24 cellular contexts compared by ENCODE assay signal in genomic region chr7:23454880-23455526, GRCh38. TPM values are rescaled to one million over a fixed set of nuclear protein-coding genes. Genes with fewer than 3 reads are reported as not detected.
DNase-seq lines count a peak whose midpoint lies in the region; ATAC-seq and TF ChIP-seq lines count a peak whose summit lies in the region.
"Had no signal": no experiment of that assay in that cellular context is flagged by ENCODE, and none has a peak within 500 bp of the region (broad histone marks: within the 10 kb centered on the region; RNA-seq: fewer than 3 reads in every experiment).

No MANE protein-coding gene starts in this region.

- peaks cover 35% of the 10 kb centered on the region for H3K4me1 ChIP-seq in HUES64 (ENCODE audit: insufficient read depth, low read length)
- H3K4me1 ChIP-seq: ascending aorta, gastrocnemius medialis had no signal

- no peaks in the 10 kb centered on the region for H3K9me3 Mint-ChIP-seq in chondrocyte (ENCODE audit: low read depth)
- H3K9me3 Mint-ChIP-seq in osteocyte (ENCODE audit: unreplicated experiment) = no peaks in the 10 kb centered on the region
- H3K9me3 Mint-ChIP-seq: activated naive CD4-positive, alpha-beta T cell treated with anti-CD3 and anti-CD28 coated beads, Interleukin-2, amount 50 U/mL, for 72 hours; activated T-helper 2 cell treated with anti-CD3 and anti-CD28 coated beads, Interferon-gamma antibody, Interleukin-2, Interleukin-4, amounts not matched to agents 10 μg/mL and 5 μg/mL and 100 μg/mL, durations not matched to agents 14 hours and 24 hours and 36 hours had no signal

- DNase-seq in D341Med (ENCODE audit: low spot score) = peak; percentile 64
- DNase-seq in chondrocyte (ENCODE audit: low spot score) = no peak
- DNase-seq in osteocyte (ENCODE audit: extremely low spot score, unreplicated experiment) = no peak
- DNase-seq: activated CD8-positive, alpha-beta T cell treated with anti-CD3 and anti-CD28 coated beads, Interleukin-2, amount 10 ng/mL, durations not matched to agents 7 days and 5 days; DMS79 treated with DMSO at 0.1 percent for 48 hours; gastrocnemius medialis; GF-D8; hippocampal formation; left cardiac atrium; NCI-H1092; NCI-H2029; NCI-H2227 treated with DMSO at 0.1 percent for 48 hours; NCI-H748 treated with DMSO at 0.1 percent for 48 hours; stimulated activated naive CD4-positive, alpha-beta T cell treated with Interleukin-2 at 50 U/mL for 16 hours; T-helper 2 cell had no signal

- H3K36me3 ChIP-seq in HUES64 (ENCODE audit: insufficient read depth, low read length) = peaks cover 27% of the 10 kb centered on the region
- H3K36me3 ChIP-seq: ascending aorta, gastrocnemius medialis, thoracic aorta had no signal

- WGBS in HUES64 = 83% methylated on average over 5 of the region's 5 CpGs

- no peak for ATAC-seq in HG02852 (IDR thresholded peaks at IDR 0.05; ENCODE audit: unreplicated experiment)
- no peak for ATAC-seq in GM19328 (IDR thresholded peaks at IDR 0.05; ENCODE audit: unreplicated experiment)
- ATAC-seq in HG03565 (IDR thresholded peaks at IDR 0.05; ENCODE audit: unreplicated experiment) = no peak
- ATAC-seq: activated CD8-positive, alpha-beta T cell treated with anti-CD3 and anti-CD28 coated beads, Interleukin-2, amount 10 ng/mL, durations not matched to agents 7 days and 5 days; activated naive CD4-positive, alpha-beta T cell treated with anti-CD3 and anti-CD28 coated beads, Interleukin-2, amount 50 U/mL, for 72 hours; gastrocnemius medialis; left cardiac atrium had no signal

- peak overlapping the region; percentile 5 for H3K27ac Mint-ChIP-seq in chondrocyte (ENCODE audit: unreplicated experiment)
- peak overlapping the region; percentile 1 for H3K27ac Mint-ChIP-seq in osteocyte (ENCODE audit: unreplicated experiment)
- H3K27ac Mint-ChIP-seq: activated CD8-positive, alpha-beta T cell treated with anti-CD3 and anti-CD28 coated beads, Interleukin-2, amount 10 ng/mL, durations not matched to agents 7 days and 5 days; activated naive CD4-positive, alpha-beta T cell treated with anti-CD3 and anti-CD28 coated beads, Interleukin-2, amount 50 U/mL, for 72 hours; activated T-helper 2 cell treated with anti-CD3 and anti-CD28 coated beads, Interferon-gamma antibody, Interleukin-2, Interleukin-4, amounts not matched to agents 10 μg/mL and 5 μg/mL and 100 μg/mL, durations not matched to agents 14 hours and 24 hours and 36 hours had no signal

- peaks cover 40% of the 10 kb centered on the region for H3K4me1 Mint-ChIP-seq in chondrocyte (ENCODE audit: low read depth)
- peaks cover 37% of the 10 kb centered on the region for H3K4me1 Mint-ChIP-seq in osteocyte (ENCODE audit: unreplicated experiment)

- H3K4me3 Mint-ChIP-seq in chondrocyte (ENCODE audit: unreplicated experiment) (no peak overlapping the region), osteocyte (ENCODE audit: unreplicated experiment) (no peak overlapping the region)
- H3K4me3 Mint-ChIP-seq: activated CD8-positive, alpha-beta T cell treated with anti-CD3 and anti-CD28 coated beads, Interleukin-2, amount 10 ng/mL, durations not matched to agents 7 days and 5 days had no signal

- H3K27me3 Mint-ChIP-seq in chondrocyte (ENCODE audit: low read depth) = no peaks in the 10 kb centered on the region
- H3K27me3 Mint-ChIP-seq in osteocyte (ENCODE audit: unreplicated experiment) = no peaks in the 10 kb centered on the region

- H3K9ac ChIP-seq in HUES64 (ENCODE audit: low read depth, low read length) = no peak overlapping the region

- H3K36me3 Mint-ChIP-seq in chondrocyte (ENCODE audit: low read depth) (peaks cover 4% of the 10 kb centered on the region), osteocyte (ENCODE audit: unreplicated experiment) (peaks cover 9% of the 10 kb centered on the region)
- H3K36me3 Mint-ChIP-seq: activated naive CD4-positive, alpha-beta T cell treated with anti-CD3 and anti-CD28 coated beads, Interleukin-2, amount 50 U/mL, for 72 hours had no signal

- peak overlapping the region; percentile 23; the same call in 1 of the 2 replicates for H3K27ac ChIP-seq in HUES64 (ENCODE audit: low read depth, low read length)
- H3K27ac ChIP-seq: ascending aorta, gastrocnemius medialis, HL-60, thoracic aorta had no signal

- no peaks in the 10 kb centered on the region for H3K9me3 ChIP-seq in HUES64 (ENCODE audit: insufficient read depth, low read depth, low read length)
- H3K9me3 ChIP-seq: ascending aorta, gastrocnemius medialis, thoracic aorta had no signal

- TF ChIP-seq CTCF in chondrocyte (IDR thresholded peaks at IDR 0.05) (no peak), osteocyte (IDR thresholded peaks at IDR 0.05) (no peak)

- no peaks in the 10 kb centered on the region for H3K27me3 ChIP-seq in HUES64 (ENCODE audit: insufficient read depth, low read length)
- H3K27me3 ChIP-seq: ascending aorta had no signal

- H3K4me3 ChIP-seq in HUES64 (ENCODE audit: low read length) = no peak overlapping the region
- H3K4me3 ChIP-seq: ascending aorta, gastrocnemius medialis, thoracic aorta had no signal

RNA-seq across cellular contexts. Expression of gene IGF2BP3, which starts 15.3 kb away (rescaled TPM):
- 83.9 TPM for polyA plus RNA-seq in HUES64 (2013, experiment 1 of 2)
- polyA plus RNA-seq in HUES64 (2013, experiment 2 of 2) = 103 TPM
- total RNA-seq in chondrocyte = 47.9 to 55.4 TPM (median 53.0 TPM) in 3 replicates
- 70.0 and 70.5 TPM in 2 replicates for total RNA-seq in osteocyte
- total RNA-seq: ascending aorta had no signal
